ENCODE assay signal across 22 cellular contexts in the genomic region with DNA sequence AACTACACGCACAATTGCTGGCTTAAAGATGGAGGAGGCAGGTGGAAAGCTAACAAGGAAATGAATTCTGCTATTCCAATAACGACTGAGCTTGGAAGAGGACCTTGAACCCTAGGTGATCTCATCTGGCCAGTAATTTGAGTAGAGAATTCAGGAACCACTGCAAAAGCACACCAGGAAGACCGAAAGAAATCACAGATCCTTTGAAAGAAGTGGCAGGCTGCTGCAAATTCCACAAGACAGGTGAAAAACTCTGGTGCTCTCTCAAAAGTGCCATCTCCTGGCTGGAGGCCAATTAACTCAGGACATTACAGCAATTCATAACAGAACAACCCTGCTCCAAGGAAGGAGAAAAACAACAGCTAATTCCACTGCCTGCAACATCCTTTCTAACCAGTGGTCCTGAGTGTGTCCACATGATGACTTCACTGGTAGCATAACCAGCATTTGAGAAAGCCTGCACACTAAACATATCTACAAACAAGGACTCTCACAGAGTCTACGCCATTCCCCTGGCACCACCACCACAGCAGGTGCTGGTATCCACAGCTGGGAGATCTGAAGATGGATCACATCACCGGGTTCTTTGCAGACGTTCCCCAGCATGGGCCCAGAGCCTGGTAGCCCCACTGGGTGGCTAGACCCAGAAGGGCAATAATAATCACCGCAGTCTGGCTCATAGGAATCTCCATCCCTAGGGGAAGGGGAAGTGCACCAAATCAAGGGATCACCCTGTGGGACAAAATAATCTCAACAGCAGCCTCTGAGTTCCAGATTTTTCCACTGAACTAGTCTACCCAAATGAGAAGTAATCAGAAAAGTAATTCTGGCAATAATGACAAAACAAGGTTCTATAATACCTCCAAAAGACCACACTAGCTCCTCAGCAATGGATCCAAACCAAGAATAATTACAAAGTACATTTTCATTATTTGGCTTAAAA. TPM values are rescaled to one million over a fixed set of nuclear protein-coding genes. Genes with fewer than 3 reads are reported as not detected.
A peak's percentile ranks its signal among the peaks of the same experiment; 100 is the strongest.
DNase-seq lines count a peak whose midpoint lies in the region; ATAC-seq, FAIRE-seq and TF ChIP-seq lines count a peak whose summit lies in the region.
"Had no signal": no experiment of that assay in that cellular context is flagged by ENCODE, and none has a peak within 500 bp of the region (broad histone marks: within the 10 kb centered on the region; RNA-seq: fewer than 3 reads in every experiment).

No MANE protein-coding gene starts in this region.

- H3K4me3 ChIP-seq in BLaER1: peak overlapping the region; percentile 22; the same call in 1 of the 2 replicates
- H3K4me3 ChIP-seq in K562: no peak overlapping the region
- H3K4me3 ChIP-seq in small intestine (ENCODE audit: low read depth in 1 of 2, low read length in 2 of 2): no peak overlapping the region
- H3K4me3 ChIP-seq: GM12878 had no signal

- H2AFZ ChIP-seq in K562 (ENCODE audit: low read depth, low read length): no peak overlapping the region

- H3K27me3 ChIP-seq in BLaER1: no peaks in the 10 kb centered on the region
- no peaks in the 10 kb centered on the region for H3K27me3 ChIP-seq in K562 (ENCODE audit: control insufficient read depth in 2 of 2, insufficient read depth in 2 of 2, low read length in 2 of 2)
- H3K27me3 ChIP-seq in small intestine (ENCODE audit: control insufficient read depth in 2 of 2, insufficient read depth in 2 of 2, low read length in 2 of 2): no peaks in the 10 kb centered on the region
- H3K27me3 ChIP-seq: BE2C had no signal

- DNase-seq in K562 (ENCODE audit: extremely low read depth in 1 of 4, low spot score in 3 of 4): peak in 2 of 4 experiments; percentile 14 to 16
- DNase-seq in left lobe of liver (ENCODE audit: low spot score): no peak
- peak; percentile 93 for DNase-seq in small intestine
- DNase-seq in stimulated activated CD4-positive, alpha-beta T cell treated with anti-CD3 and anti-CD28 coated beads, Interleukin-2, amount 100 ng/mL, for 24 hours: no peak
- DNase-seq in AG20443 (ENCODE audit: low spot score): no peak
- DNase-seq: BE2C, DMS153, EL, H7, NCI-H1092 treated with DMSO at 0.1 percent for 48 hours, NCI-H1694 treated with DMSO at 0.1 percent for 48 hours, NCI-H2227 treated with DMSO at 0.1 percent for 48 hours, NCI-H510A treated with DMSO at 0.1 percent for 48 hours, NCI-H774, Right ventricle myocardium superior, SK-N-SH had no signal

- no peak for TF ChIP-seq POLR2A in K562 (conservative IDR thresholded peaks at IDR 0.05)

- H3K4me2 ChIP-seq in BLaER1 (no peak overlapping the region), K562 (ENCODE audit: insufficient read depth, low read length) (no peak overlapping the region)
- H3K4me2 ChIP-seq: SK-N-SH had no signal

- H3K4me1 ChIP-seq in BLaER1 (no peaks in the 10 kb centered on the region), K562 (replicated peaks in 1 of 2; ENCODE audit: control insufficient read depth in 2 of 2, insufficient read depth in 2 of 2, low read length in 2 of 2) (no peaks in the 10 kb centered on the region), small intestine (ENCODE audit: control insufficient read depth in 2 of 2, insufficient read depth in 1 of 2, low read depth in 1 of 2, low read length in 1 of 2) (peaks cover 0 to 2% of the 10 kb centered on the region in 2 donors)
- H3K4me1 ChIP-seq: BE2C had no signal

- H3K9me1 ChIP-seq in K562 (ENCODE audit: control insufficient read depth, insufficient read depth, low read length): no peaks in the 10 kb centered on the region

- H3K36me3 ChIP-seq in BLaER1 (peaks cover 99% of the 10 kb centered on the region), K562 (ENCODE audit: control insufficient read depth, insufficient read depth, low read length) (peaks cover 85% of the 10 kb centered on the region), small intestine (ENCODE audit: control insufficient read depth in 2 of 2, insufficient read depth in 2 of 2, low read length in 2 of 2) (peaks cover 3 to 13% of the 10 kb centered on the region in 2 donors)

- no peak for FAIRE-seq in K562 (lab: Jason Lieb, UNC)
- FAIRE-seq in small intestine (lab: Jason Lieb, UNC): peak; percentile 64
- FAIRE-seq: GM12878, HTR-8/SVneo had no signal

- H3K9me3 ChIP-seq in BLaER1 (peaks cover 93% of the 10 kb centered on the region), K562 (replicated peaks; ENCODE audit: control insufficient read depth, insufficient read depth, low read depth, low read length) (peaks cover 31% of the 10 kb centered on the region), small intestine (ENCODE audit: control insufficient read depth, low read depth) (no peaks in the 10 kb centered on the region)
- H3K9me3 ChIP-seq: BE2C had no signal

- intact Hi-C loops in K562 (cut with micrococcal nuclease): no loop called here

- no peak for TF ChIP-seq RAD21 in K562 (CRISPR knock-in tag; conservative IDR thresholded peaks at IDR 0.05 in 1 of 2, IDR thresholded peaks at IDR 0.05 in 1 of 2)

- H3K9ac ChIP-seq in BLaER1 (no peak overlapping the region), K562 (ENCODE audit: insufficient read depth in 1 of 2, low read depth in 2 of 2, low read length in 2 of 2) (no peak overlapping the region)
- H3K9ac ChIP-seq: SK-N-SH had no signal

- no peak for TF ChIP-seq CTCF in K562 (IDR thresholded peaks at IDR 0.05 in 2 of 3, conservative IDR thresholded peaks at IDR 0.05 in 1 of 3; ENCODE audit: insufficient read depth in 2 of 3, low read depth in 1 of 3, low read length in 3 of 3)

- ATAC-seq in K562: no peak
- peak; percentile 70 for ATAC-seq in left lobe of liver
- no peak for ATAC-seq in GM21786 (IDR thresholded peaks at IDR 0.05; ENCODE audit: unreplicated experiment)
- ATAC-seq in HG02884 (IDR thresholded peaks at IDR 0.05; ENCODE audit: unreplicated experiment): no peak
- ATAC-seq: GM12878 had no signal

- H3K27ac ChIP-seq in BLaER1 (no peak overlapping the region), K562 (ENCODE audit: extremely low read depth, low read depth, low read length) (no peak overlapping the region), small intestine (ENCODE audit: low read depth in 1 of 2, low read length in 1 of 2) (peak overlapping the region; percentile 71 to 73)

- in situ Hi-C loops in K562 (cut with MboI): no loop called here

- BruUV-seq in K562 (replicated peaks; lab: Mats Ljungman, UMichigan): TSS peak; percentile 6

- 96% methylated on average over 7 of the region's 7 CpGs for WGBS in K562 (ENCODE audit: insufficient coverage, low coverage, missing lambda C conversion rate)
- 51 to 80% (median 64%) methylated on average over 7 of the region's 7 CpGs for WGBS in small intestine, 3 donors

- no peak for TF ChIP-seq EP300 in K562 (IDR thresholded peaks at IDR 0.05; ENCODE audit: low read length)

- CTCF ChIA-PET in K562 (lab: Yijun Ruan, JAX; ENCODE audit: low intra/inter-chr PET ratio): no interaction called here

- H3K79me2 ChIP-seq in K562 (ENCODE audit: control insufficient read depth, insufficient read depth, low read length): no peaks in the 10 kb centered on the region

- POLR2A ChIA-PET in K562 (lab: Yijun Ruan, JAX): interaction anchor here (0.6 to 2.3 kb wide), 5 partner anchors 9 to 309 kb away, joined by 3 to 5 read pairs (median 5); no protein-coding TSS in a partner anchor

- H4K20me1 ChIP-seq in BLaER1 (no peaks in the 10 kb centered on the region), K562 (replicated peaks; ENCODE audit: control insufficient read depth, insufficient read depth, low read length) (no peaks in the 10 kb centered on the region)

RNA-seq across cellular contexts. Expression of a gene that starts 44.9 kb away (rescaled TPM):
- 78.7 and 79.9 TPM in 2 replicates for total RNA-seq in K562 (2011; cell fraction: chromatin; rRNA removed; ENCODE audit: low replicate concordance)
- total RNA-seq in K562 (2011; cell fraction: nucleolus; rRNA removed): 32.0 and 34.7 TPM in 2 replicates
- 23.7 and 38.1 TPM in 2 replicates for total RNA-seq in K562 (2011; cell fraction: nucleoplasm; rRNA removed)
- 4.3 and 5.4 TPM in 2 replicates for total RNA-seq in K562 (2014; rRNA removed)
- total RNA-seq in K562 (2014; rRNA removed; fragmentation: Illumina TruSeq; extraction: Trizol): 4.2 and 4.6 TPM in 2 replicates
- 3.6 and 4.5 TPM in 2 replicates for total RNA-seq in K562 (2015; rRNA removed; fragmentation: Illumina TruSeq; extraction: Trizol)
- total RNA-seq in K562 (2021): 8.5 and 8.8 TPM in 2 replicates
- 11.7 and 17.0 TPM in 2 replicates for polyA plus RNA-seq in K562 (2011; rRNA removed)
- polyA plus RNA-seq in K562 (2011; cell fraction: cytosol; rRNA removed): 10.3 and 14.5 TPM in 2 replicates
- 41.1 and 49.0 TPM in 2 replicates for polyA plus RNA-seq in K562 (2011; cell fraction: nucleus; rRNA removed)
- 5.7 and 18.7 TPM in 2 replicates for polyA plus RNA-seq in K562 (2012)
- polyA plus RNA-seq in K562 (2014; fragmentation: Illumina TruSeq; extraction: Trizol): 4.3 and 5.0 TPM in 2 replicates
- 1 to 10 TPM; 1.1 to 2.1 TPM for polyA plus RNA-seq in K562 (2014; fragmentation: Nextera tagmentation; extraction: Ambion mirVana)
- 5.8 and 8.8 TPM in 2 replicates for polyA plus RNA-seq in K562 (2014; rRNA removed)
- polyA minus RNA-seq in K562 (2011; rRNA and poly(A)+ RNA removed): 25.0 and 27.6 TPM in 2 replicates
- 12.9 and 15.0 TPM in 2 replicates for polyA minus RNA-seq in K562 (2011; cell fraction: cytosol; rRNA and poly(A)+ RNA removed)
- polyA minus RNA-seq in K562 (2011; cell fraction: nucleus; rRNA and poly(A)+ RNA removed): 18.0 and 35.4 TPM in 2 replicates
- total RNA-seq in left lobe of liver: 4.5 TPM
- polyA plus RNA-seq in small intestine: 1 to 10 TPM in 1 of 3 donors, under 1 TPM in 2; 0.67 to 1.5 (median 0.81) TPM
- polyA plus RNA-seq: CD4-positive, alpha-beta memory T cell had no signal

Comparison
In these comparisons a context has a peak if more than half of its experiments do, and no peak if none do; other contexts are left out.
1. H3K27ac ChIP-seq: peak in small intestine (2 of 2); none in BLaER1 (single experiment) and K562 (single experiment).